In the genomic region with DNA sequence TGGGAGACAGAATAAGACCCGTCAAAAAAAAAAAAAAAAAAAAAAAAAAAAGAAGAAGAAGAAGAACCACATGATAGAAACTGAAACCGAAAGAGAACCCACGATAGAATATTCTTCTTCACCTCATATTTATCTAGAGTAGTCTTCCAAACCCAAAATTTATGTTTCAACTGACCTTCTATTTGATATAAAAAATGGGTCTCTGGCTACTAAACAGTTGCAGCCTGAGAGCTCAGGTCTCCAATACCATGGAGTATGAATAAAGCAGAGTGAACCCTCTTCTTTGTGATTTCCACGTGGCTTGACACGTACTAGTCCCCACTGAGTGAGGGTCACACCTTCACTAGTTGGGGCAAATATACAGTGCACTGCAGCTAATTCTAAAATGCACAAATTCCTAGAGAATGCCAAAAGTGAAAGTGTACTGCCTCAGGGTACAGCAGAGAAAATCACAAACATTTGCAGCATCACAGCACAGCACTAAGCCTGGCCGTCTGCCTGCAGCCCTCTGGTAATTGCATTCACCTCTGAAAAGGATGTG, we compare ENCODE assay signal across 8 cellular contexts. TPM values are rescaled to one million over a fixed set of nuclear protein-coding genes. Genes with fewer than 3 reads are reported as not detected.
A peak's percentile ranks its signal among the peaks of the same experiment; 100 is the strongest.
DNase-seq lines count a peak whose midpoint lies in the region; ATAC-seq and TF ChIP-seq lines count a peak whose summit lies in the region.

No MANE protein-coding gene starts in this region.

- no peak for TF ChIP-seq CTCF in MCF 10A (IDR thresholded peaks at IDR 0.05; ENCODE audit: unreplicated experiment)
- no peak for TF ChIP-seq CTCF in GM13976 (IDR thresholded peaks at IDR 0.05; ENCODE audit: borderline replicate concordance, control extremely low read depth, extremely low read depth, insufficient read depth, missing control alignments)

- H3K4me3 Mint-ChIP-seq in MCF 10A (ENCODE audit: unreplicated experiment): peak overlapping the region; percentile 64

- in situ Hi-C loops in GM13976 (cut with MboI; ENCODE audit: low sequenced_read_pairs, unreplicated experiment): no loop called here

- H3K27me3 Mint-ChIP-seq in MCF 10A (ENCODE audit: insufficient read depth, unreplicated experiment): no peaks in the 10 kb centered on the region

- CTCF ChIA-PET in MCF 10A (lab: Yijun Ruan, JAX): interaction anchor here (0.6 kb wide), 1 partner anchor 244 kb away, joined by 3 read pairs; no protein-coding TSS in a partner anchor

- peak; percentile 61 for ATAC-seq in GM18909 (IDR thresholded peaks at IDR 0.05; ENCODE audit: poor library complexity, unreplicated experiment)
- ATAC-seq in HG03571 (IDR thresholded peaks at IDR 0.05; ENCODE audit: unreplicated experiment): no peak

- peak overlapping the region; percentile 16 for H3K4me3 ChIP-seq in skeletal muscle cell (ENCODE audit: low read depth, low read length)

- intact Hi-C loops in MCF 10A (cut with micrococcal nuclease): no loop called here

- POLR2A ChIA-PET in MCF 10A (lab: Yijun Ruan, JAX): no interaction called here

- peaks cover 7% of the 10 kb centered on the region for H3K9me3 Mint-ChIP-seq in MCF 10A (ENCODE audit: unreplicated experiment)

- no peaks in the 10 kb centered on the region for H3K4me1 Mint-ChIP-seq in MCF 10A (ENCODE audit: insufficient read depth, unreplicated experiment)

- no TSS peak for BruUV-seq in MCF 10A (replicated peaks; lab: Mats Ljungman, UMichigan)

- H3K27ac Mint-ChIP-seq in MCF 10A (ENCODE audit: low read depth, unreplicated experiment): peak overlapping the region; percentile 59

- peak; percentile 8 for DNase-seq in AG08396 (ENCODE audit: low spot score)
- peak; percentile 6 for DNase-seq in LoVo (ENCODE audit: low spot score)
- DNase-seq in MCF 10A (ENCODE audit: unreplicated experiment): peak; percentile 31
- no peak for DNase-seq in skeletal muscle cell (ENCODE audit: low read depth)
- no peak for DNase-seq in stimulated activated CD8-positive, alpha-beta memory T cell treated with anti-CD3 and anti-CD28 coated beads, Interleukin-4, amount 100 ng/mL, for 48 hours
- DNase-seq in GM13976 (ENCODE audit: low spot score): no peak

- H3K36me3 Mint-ChIP-seq in MCF 10A (ENCODE audit: insufficient read depth, unreplicated experiment): no peaks in the 10 kb centered on the region

RNA-seq across cellular contexts. Expression of a gene that starts 30.8 kb away (rescaled TPM):
- 13.4 and 17.5 TPM in 2 replicates for total RNA-seq in MCF 10A (2022)

Comparison
In these comparisons a context has a peak if more than half of its experiments do, and no peak if none do; other contexts are left out.
1. DNase-seq: peak in AG08396 (single experiment), LoVo (single experiment) and MCF 10A (single experiment); none in skeletal muscle cell (single experiment), stimulated activated CD8-positive, alpha-beta memory T cell treated with anti-CD3 and anti-CD28 coated beads, Interleukin-4, amount 100 ng/mL, for 48 hours (single experiment) and GM13976 (single experiment).